17 cellular contexts compared by ENCODE assay signal in genomic region chr5:39249560-39250274, GRCh38. TPM values are rescaled to one million over a fixed set of nuclear protein-coding genes. Genes with fewer than 3 reads are reported as not detected.
"Had no signal": no experiment of that assay in that cellular context is flagged by ENCODE, and none has a peak within 500 bp of the region (broad histone marks: within the 10 kb centered on the region; RNA-seq: fewer than 3 reads in every experiment).

No MANE protein-coding gene starts in this region.

- H3K36me3 ChIP-seq: left ventricle myocardium inferior, prostate gland, stomach, thoracic aorta, upper lobe of right lung had no signal

- H3K4me3 Mint-ChIP-seq: activated naive CD4-positive, alpha-beta T cell treated with anti-CD3 and anti-CD28 coated beads for 36 hours; nephron had no signal

- H3K9me3 ChIP-seq: left ventricle myocardium inferior, prostate gland, stomach, thoracic aorta, upper lobe of right lung had no signal

- H3K27ac ChIP-seq: left ventricle myocardium inferior, prostate gland, stomach, thoracic aorta, upper lobe of right lung had no signal

- H3K27me3 ChIP-seq: stomach, upper lobe of right lung had no signal

- H3K27ac Mint-ChIP-seq: activated naive CD4-positive, alpha-beta T cell treated with anti-CD3 and anti-CD28 coated beads for 36 hours; nephron had no signal

- DNase-seq: activated CD4-positive, CD25-positive, alpha-beta regulatory T cell treated with anti-CD3 and anti-CD28 coated beads, Interleukin-2, amount 50 U/mL, for 72 hours; activated CD8-positive, alpha-beta memory T cell treated with anti-CD3 and anti-CD28 coated beads for 24 hours; activated naive CD4-positive, alpha-beta T cell treated with anti-CD3 and anti-CD28 coated beads for 36 hours; glutamatergic neuron; hypothalamus; left ventricle myocardium inferior; mesenchymal stem cell; right cardiac atrium; small intestine; stomach; T-helper 1 cell; T1000; upper lobe of right lung had no signal

- H3K4me1 ChIP-seq: left ventricle myocardium inferior, prostate gland, stomach, upper lobe of right lung had no signal

- ATAC-seq: right cardiac atrium, upper lobe of right lung had no signal

- H3K4me3 ChIP-seq: left ventricle myocardium inferior, prostate gland, stomach, thoracic aorta, upper lobe of right lung had no signal

RNA-seq across cellular contexts. Expression of gene FYB1, which starts 30.4 kb away (rescaled TPM):
- total RNA-seq: kidney epithelial cell had no signal
